20 cellular contexts compared by ENCODE assay signal in genomic region chr13:37208052-37208451, GRCh38.
A peak's percentile ranks its signal among the peaks of the same experiment; 100 is the strongest.
DNase-seq lines count a peak whose midpoint lies in the region; ATAC-seq and TF ChIP-seq lines count a peak whose summit lies in the region.
"Had no signal": no experiment of that assay in that cellular context is flagged by ENCODE, and none has a peak within 500 bp of the region (broad histone marks: within the 10 kb centered on the region; RNA-seq: fewer than 3 reads in every experiment).

No MANE protein-coding gene starts in this region.

- no peaks in the 10 kb centered on the region for H3K9me2 ChIP-seq in SK-N-SH

- H2BK120ac ChIP-seq in mesendoderm (ENCODE audit: low read depth, low read length): no peak overlapping the region

- peak overlapping the region; percentile 70; the same call in 1 of the 2 replicates for H2AFZ ChIP-seq in SK-N-SH (ENCODE audit: low read depth)

- H3K4me1 ChIP-seq in SK-N-SH (ENCODE audit: control insufficient read depth in 1 of 2, insufficient read depth in 2 of 2, low read depth in 1 of 2, low read length in 1 of 2) (peaks cover 0 to 10% of the 10 kb centered on the region in 2 experiments; a peak in 1 of 4 replicates), mesendoderm (ENCODE audit: control insufficient read depth, low read depth, low read length) (peaks cover 4% of the 10 kb centered on the region), thoracic aorta (ENCODE audit: control insufficient read depth in 1 of 2, low read depth in 2 of 2) (no peaks in the 10 kb centered on the region)
- H3K4me1 ChIP-seq: HAP-1, Peyer's patch had no signal

- TF ChIP-seq CTCF in SK-N-SH (IDR thresholded peaks at IDR 0.05): no peak
- TF ChIP-seq CTCF in choroid plexus epithelial cell (conservative IDR thresholded peaks at IDR 0.05; ENCODE audit: low read depth, low read length): no peak
- TF ChIP-seq CTCF in thoracic aorta (IDR thresholded peaks at IDR 0.05): no peak

- no peaks in the 10 kb centered on the region for H3K27me3 ChIP-seq in SK-N-SH (ENCODE audit: insufficient read depth)
- no peaks in the 10 kb centered on the region for H3K27me3 ChIP-seq in mesendoderm (ENCODE audit: insufficient read depth, low read length, poor library complexity)
- H3K27me3 ChIP-seq in thoracic aorta (replicated peaks; ENCODE audit: insufficient read depth): no peaks in the 10 kb centered on the region
- H3K27me3 ChIP-seq: Peyer's patch, SJCRH30 had no signal

- H2BK15ac ChIP-seq in mesendoderm (replicated peaks; ENCODE audit: low read depth): no peak overlapping the region

- H3K79me2 ChIP-seq in SK-N-SH (ENCODE audit: insufficient read depth) (no peaks in the 10 kb centered on the region), mesendoderm (ENCODE audit: control insufficient read depth, insufficient read depth, low read length) (no peaks in the 10 kb centered on the region)

- no peak overlapping the region for H4K5ac ChIP-seq in mesendoderm (ENCODE audit: low read length)

- peaks cover 13% of the 10 kb centered on the region for H3F3A ChIP-seq in SK-N-SH (replicated peaks; ENCODE audit: insufficient read depth)

- H2AK5ac ChIP-seq in mesendoderm (ENCODE audit: low read length): no peak overlapping the region

- peak overlapping the region; percentile 13 for H3K4me2 ChIP-seq in SK-N-SH
- no peak overlapping the region for H3K4me2 ChIP-seq in mesendoderm (ENCODE audit: low read length)

- no peaks in the 10 kb centered on the region for H3K79me1 ChIP-seq in mesendoderm (ENCODE audit: low read length)

- no peak overlapping the region for H2BK5ac ChIP-seq in mesendoderm (ENCODE audit: low read length)

- no peak for ATAC-seq in SK-N-SH treated with all-trans-retinoic acid at 6 μM for 48 hours
- ATAC-seq in thoracic aorta (ENCODE audit: insufficient number of reproducible peaks, low FRiP score, low read depth): no peak
- no peak for ATAC-seq in GM21723 (IDR thresholded peaks at IDR 0.05; ENCODE audit: unreplicated experiment)

- H3K27ac ChIP-seq in SK-N-SH (ENCODE audit: low read depth in 2 of 2, low read length in 1 of 2) (peak overlapping the region in 1 of 2 experiments; percentile 25; a peak in 2 of 4 replicates), mesendoderm (ENCODE audit: low read depth, low read length) (no peak overlapping the region), thoracic aorta (no peak overlapping the region)
- H3K27ac ChIP-seq: 22Rv1, Peyer's patch, SJCRH30 had no signal

- no peaks in the 10 kb centered on the region for H3K9me3 ChIP-seq in SK-N-SH
- H3K9me3 ChIP-seq in thoracic aorta: no peaks in the 10 kb centered on the region
- H3K9me3 ChIP-seq: HAP-1, Peyer's patch, SJCRH30 had no signal

- POLR2A ChIA-PET in SK-N-SH (lab: Yijun Ruan, JAX): no interaction called here

- no peak for TF ChIP-seq RAD21 in SK-N-SH (IDR thresholded peaks at IDR 0.05; ENCODE audit: low read length)

- no peak overlapping the region for H3K18ac ChIP-seq in mesendoderm (ENCODE audit: low read length)

- H3K9ac ChIP-seq in SK-N-SH (peak overlapping the region; percentile 14; the same call in 1 of the 2 replicates), mesendoderm (ENCODE audit: low read length) (no peak overlapping the region)

- WGBS in SK-N-SH (ENCODE audit: low lambda C conversion rate): 1% methylated on average over 2 of the region's 2 CpGs
- no CpG with 5 or more reads among the region's 2 CpGs for WGBS in mesendoderm (ENCODE audit: extremely low coverage, insufficient coverage, low lambda C conversion rate)

- H3K36me3 ChIP-seq in SK-N-SH (replicated peaks in 1 of 2; ENCODE audit: control insufficient read depth in 1 of 2, insufficient read depth in 2 of 2, low read length in 1 of 2) (no peaks in the 10 kb centered on the region), mesendoderm (ENCODE audit: control insufficient read depth, insufficient read depth, low read length) (no peaks in the 10 kb centered on the region), thoracic aorta (no peaks in the 10 kb centered on the region)
- H3K36me3 ChIP-seq: HAP-1, Peyer's patch, SJCRH30 had no signal

- H3K56ac ChIP-seq in mesendoderm (ENCODE audit: low read length): no peak overlapping the region

- CTCF ChIA-PET in SK-N-SH (lab: Yijun Ruan, JAX): no interaction called here

- DNase-seq in SK-N-SH (no peak), choroid plexus epithelial cell (ENCODE audit: low read depth) (peak; percentile 36), mesendoderm (peak; percentile 9), thoracic aorta (ENCODE audit: low spot score) (no peak), DMS79 (lab: John Stamatoyannopoulos, UW) (no peak), H4 (ENCODE audit: low spot score) (no peak)
- DNase-seq: DMS53, KG1, NCI-H1092 treated with DMSO at 0.1 percent for 48 hours, NCI-H1436 treated with DMSO at 0.1 percent for 48 hours, NCI-H2029, NCI-H2227 treated with DMSO at 0.1 percent for 48 hours, NCI-H524, NCI-H774, Peyer's patch, SJCRH30 had no signal

- no peak for TF ChIP-seq EP300 in SK-N-SH (IDR thresholded peaks at IDR 0.05; ENCODE audit: borderline replicate concordance in 1 of 2, low read depth in 1 of 2, low read length in 1 of 2)

- H3K4me3 ChIP-seq in SK-N-SH (ENCODE audit: low read depth in 2 of 2, low read length in 1 of 2) (no peak overlapping the region), choroid plexus epithelial cell (ENCODE audit: low read depth, low read length) (no peak overlapping the region), mesendoderm (ENCODE audit: low read length) (no peak overlapping the region), thoracic aorta (peak overlapping the region; percentile 7)
- H3K4me3 ChIP-seq: HAP-1, Peyer's patch, SJCRH30 had no signal

- H4K20me1 ChIP-seq in SK-N-SH (ENCODE audit: insufficient read depth): no peaks in the 10 kb centered on the region

- no peak overlapping the region for H3K23ac ChIP-seq in mesendoderm (ENCODE audit: low read length)

- no peak overlapping the region for H3K4ac ChIP-seq in mesendoderm (ENCODE audit: low read depth, low read length)

- H4K8ac ChIP-seq in mesendoderm (ENCODE audit: low read depth, low read length): no peak overlapping the region

TF ChIP-seq in SK-N-SH, 30 proteins besides CTCF, POLR2A, EP300 and RAD21:
- no peak for TF ChIP-seq GATA2 (CRISPR knock-in tag; IDR thresholded peaks at IDR 0.05)
- TF ChIP-seq USF2 (IDR thresholded peaks at IDR 0.05; ENCODE audit: borderline replicate concordance, low read depth, low read length): no peak
- no peak for TF ChIP-seq RFX5 (IDR thresholded peaks at IDR 0.05; ENCODE audit: low read length)
- no peak for TF ChIP-seq PBX3 (IDR thresholded peaks at IDR 0.05)
- TF ChIP-seq TCF12 (IDR thresholded peaks at IDR 0.05): no peak

TF ChIP-seq in SK-N-SH treated with all-trans-retinoic acid at 6 μM for 48 hours, 23 proteins besides CTCF, POLR2A, EP300 and RAD21:
- TF ChIP-seq CREB5 (CRISPR knock-in tag; IDR thresholded peaks at IDR 0.05; ENCODE audit: low read depth) (no peak), ESRRG (CRISPR knock-in tag; IDR thresholded peaks at IDR 0.05) (no peak), TOX (CRISPR knock-in tag; IDR thresholded peaks at IDR 0.05; ENCODE audit: borderline replicate concordance) (no peak)

Comparison
In these comparisons a context has a peak if more than half of its experiments do, and no peak if none do; other contexts are left out.
1. DNase-seq: peak in choroid plexus epithelial cell (single experiment) and mesendoderm (single experiment); none in SK-N-SH (single experiment), thoracic aorta (single experiment), DMS79 (single experiment) and H4 (single experiment).